12 cellular contexts compared by ENCODE assay signal in genomic region chr17:7576432-7576937, GRCh38. TPM values are rescaled to one million over a fixed set of nuclear protein-coding genes. Genes with fewer than 3 reads are reported as not detected.
DNase-seq lines count a peak whose midpoint lies in the region; ATAC-seq, FAIRE-seq and TF ChIP-seq lines count a peak whose summit lies in the region.
"Had no signal": no experiment of that assay in that cellular context is flagged by ENCODE, and none has a peak within 500 bp of the region (broad histone marks: within the 10 kb centered on the region; RNA-seq: fewer than 3 reads in every experiment).

No MANE protein-coding gene starts in this region.

- TF ChIP-seq POLR2A in GM12892 (IDR thresholded peaks at IDR 0.05; ENCODE audit: low read depth, low read length): peak; percentile 84

- H3K27me3 Mint-ChIP-seq in activated CD8-positive, alpha-beta T cell treated with anti-CD3 and anti-CD28 coated beads for 36 hours: peaks cover 1% of the 10 kb centered on the region
- H3K27me3 Mint-ChIP-seq: naive B cell had no signal

- peak overlapping the region; percentile 99 for H3K27ac ChIP-seq in 22Rv1
- no peak overlapping the region for H3K27ac ChIP-seq in kidney (ENCODE audit: low read depth in 2 of 2, low read length in 2 of 2)

- peaks cover 87% of the 10 kb centered on the region for H3K36me3 Mint-ChIP-seq in activated CD8-positive, alpha-beta T cell treated with anti-CD3 and anti-CD28 coated beads for 36 hours (ENCODE audit: low read depth)

- peaks cover 40 to 51% of the 10 kb centered on the region in 2 donors for H3K36me3 ChIP-seq in kidney (ENCODE audit: control insufficient read depth in 1 of 2, insufficient read depth in 2 of 2, low read length in 2 of 2)

- H3K9me3 Mint-ChIP-seq in activated CD8-positive, alpha-beta T cell treated with anti-CD3 and anti-CD28 coated beads for 36 hours: no peaks in the 10 kb centered on the region

- DNase-seq in GM12892 (ENCODE audit: insufficient read length): no peak
- DNase-seq in activated CD8-positive, alpha-beta T cell treated with anti-CD3 and anti-CD28 coated beads for 36 hours: no peak
- DNase-seq in kidney: peak; percentile 52
- no peak for DNase-seq in NCI-H1048 (lab: John Stamatoyannopoulos, UW)
- DNase-seq: activated gamma-delta T cell treated with Interleukin-2 at 50 U/mL for 16 hours, MG63, naive B cell had no signal

- no peak for ATAC-seq in activated CD8-positive, alpha-beta T cell treated with anti-CD3 and anti-CD28 coated beads for 36 hours
- ATAC-seq in GM21515 (IDR thresholded peaks at IDR 0.05; ENCODE audit: unreplicated experiment): no peak
- ATAC-seq in GM19455 (IDR thresholded peaks at IDR 0.05; ENCODE audit: unreplicated experiment): no peak
- no peak for ATAC-seq in HG03354 (IDR thresholded peaks at IDR 0.05; ENCODE audit: poor library complexity, severe bottlenecking, unreplicated experiment)

- peak overlapping the region; percentile 100 for H3K27ac Mint-ChIP-seq in activated CD8-positive, alpha-beta T cell treated with anti-CD3 and anti-CD28 coated beads for 36 hours

- H3K9me3 ChIP-seq in kidney (ENCODE audit: control insufficient read depth in 1 of 2, low read length in 2 of 2): no peaks in the 10 kb centered on the region
- H3K9me3 ChIP-seq: MG63 had no signal

- intact Hi-C loops in activated CD8-positive, alpha-beta T cell treated with anti-CD3 and anti-CD28 coated beads for 36 hours (cut with micrococcal nuclease): loop anchor here (10.0 kb wide), 1 partner anchor 278 kb away; the partner anchor contains the start of genes CYB5D1, NAA38 and TMEM88
- intact Hi-C loops in kidney (cut with DNase I): no loop called here

- H3K4me1 ChIP-seq in kidney (ENCODE audit: control insufficient read depth in 1 of 2, insufficient read depth in 1 of 2, low read depth in 1 of 2, low read length in 2 of 2): peaks cover 32 to 42% of the 10 kb centered on the region in 2 donors

- CTCF ChIA-PET in activated CD8-positive, alpha-beta T cell treated with anti-CD3 and anti-CD28 coated beads for 36 hours (lab: Charles Lee): interaction anchor here (0.9 to 2.9 kb wide), 7 partner anchors 7 to 112 kb away, joined by 3 to 11 read pairs (median 4); partner anchors contain the start of genes MPDU1, SENP3, SOX15 and WRAP53

- H3K4me1 Mint-ChIP-seq in activated CD8-positive, alpha-beta T cell treated with anti-CD3 and anti-CD28 coated beads for 36 hours (ENCODE audit: low read depth): peaks cover 72% of the 10 kb centered on the region

- POLR2A ChIA-PET in activated CD8-positive, alpha-beta T cell treated with anti-CD3 and anti-CD28 coated beads for 36 hours (lab: Charles Lee): interaction anchor here (0.6 to 12.0 kb wide), 16 partner anchors 8 to 356 kb away, joined by 3 to 195 read pairs (median 4); partner anchors contain the start of genes ACADVL, CD68, GABARAP and GPS2

- no peak for TF ChIP-seq CTCF in 22Rv1 (IDR thresholded peaks at IDR 0.05)
- no peak for TF ChIP-seq CTCF in activated CD8-positive, alpha-beta T cell treated with anti-CD3 and anti-CD28 coated beads for 36 hours (IDR thresholded peaks at IDR 0.05)
- TF ChIP-seq CTCF in kidney (IDR thresholded peaks at IDR 0.05; ENCODE audit: borderline replicate concordance, extremely low read depth, insufficient read depth): no peak

- no peak overlapping the region for H3K9ac ChIP-seq in kidney (ENCODE audit: low read length in 2 of 2)

- H3K4me3 ChIP-seq in kidney (ENCODE audit: low read length in 2 of 2): no peak overlapping the region
- H3K4me3 ChIP-seq: MG63 had no signal

- FAIRE-seq in GM12892 (lab: Jason Lieb, UNC): no peak
- no peak for FAIRE-seq in kidney (lab: Jason Lieb, UNC)
- FAIRE-seq: endometrium had no signal

- H3K4me3 Mint-ChIP-seq in activated CD8-positive, alpha-beta T cell treated with anti-CD3 and anti-CD28 coated beads for 36 hours: peak overlapping the region; percentile 98

RNA-seq across cellular contexts. Expression of gene CD68, which starts 3.0 kb away (rescaled TPM):
- 7.4 TPM for polyA plus RNA-seq in GM12892 (2012; ENCODE audit: missing spikeins)
- 10 to 100 TPM; 11.4 to 12.9 TPM for total RNA-seq in activated CD8-positive, alpha-beta T cell treated with anti-CD3 and anti-CD28 coated beads for 36 hours
- 92.6 TPM for total RNA-seq in kidney
- polyA plus RNA-seq in kidney (ENCODE audit: insufficient read depth, low read depth, low replicate concordance): 38.3 TPM

RNA-seq across cellular contexts. Expression of gene MPDU1, which starts 7.2 kb away (rescaled TPM):
- 46.7 TPM for polyA plus RNA-seq in GM12892 (2012; ENCODE audit: missing spikeins)
- total RNA-seq in activated CD8-positive, alpha-beta T cell treated with anti-CD3 and anti-CD28 coated beads for 36 hours: 10 to 100 TPM; 50.9 to 51.4 TPM
- 54.2 TPM for total RNA-seq in kidney
- 145 TPM for polyA plus RNA-seq in kidney (ENCODE audit: insufficient read depth, low read depth, low replicate concordance)

RNA-seq across cellular contexts. Expression of gene SOX15, which starts 13.4 kb away (rescaled TPM):
- polyA plus RNA-seq in GM12892 (2012; ENCODE audit: missing spikeins): 0.66 TPM
- under 1 TPM in 1 of 2 experiments, not detected in 1; 0.25 TPM for total RNA-seq in activated CD8-positive, alpha-beta T cell treated with anti-CD3 and anti-CD28 coated beads for 36 hours
- total RNA-seq in kidney: 0.88 TPM
- 0.80 TPM for polyA plus RNA-seq in kidney (ENCODE audit: insufficient read depth, low read depth, low replicate concordance)

RNA-seq across cellular contexts. Expression of gene SENP3, which starts 14.8 kb away (rescaled TPM):
- polyA plus RNA-seq in GM12892 (2012; ENCODE audit: missing spikeins): 50.6 TPM
- 10 to 100 TPM; 60.2 to 63.2 TPM for total RNA-seq in activated CD8-positive, alpha-beta T cell treated with anti-CD3 and anti-CD28 coated beads for 36 hours
- 43.5 TPM for total RNA-seq in kidney
- 50.3 TPM for polyA plus RNA-seq in kidney (ENCODE audit: insufficient read depth, low read depth, low replicate concordance)

RNA-seq across cellular contexts. Expression of gene TNFSF13, which starts 17.9 kb away (rescaled TPM):
- 4.5 TPM for polyA plus RNA-seq in GM12892 (2012; ENCODE audit: missing spikeins)
- 1 to 10 TPM; 4.0 to 6.9 TPM for total RNA-seq in activated CD8-positive, alpha-beta T cell treated with anti-CD3 and anti-CD28 coated beads for 36 hours
- 99.2 TPM for total RNA-seq in kidney
- polyA plus RNA-seq in kidney (ENCODE audit: insufficient read depth, low read depth, low replicate concordance): 68.6 TPM
